In genomic region chr20:31894980-31895675, GRCh38 we compare ENCODE assay signal across 9 cellular contexts. TPM values are rescaled to one million over a fixed set of nuclear protein-coding genes. Genes with fewer than 3 reads are reported as not detected.
DNase-seq lines count a peak whose midpoint lies in the region; ATAC-seq lines count a peak whose summit lies in the region.
"Had no signal": no experiment of that assay in that cellular context is flagged by ENCODE, and none has a peak within 500 bp of the region (broad histone marks: within the 10 kb centered on the region; RNA-seq: fewer than 3 reads in every experiment).

No MANE protein-coding gene starts in this region.

- peak; percentile 91 for ATAC-seq in HG02571 (IDR thresholded peaks at IDR 0.05; ENCODE audit: unreplicated experiment)

- H3K4me3 Mint-ChIP-seq in activated CD4-positive, alpha-beta T cell treated with anti-CD3 and anti-CD28 coated beads, Interleukin-2, amount 10 ng/mL, durations not matched to agents 24 days and 14 days: no peak overlapping the region
- H3K4me3 Mint-ChIP-seq in dendritic cell treated with granulocyte-macrophage colony-stimulating factor and Interleukin-4, amounts not matched to agents 40 ng/mL and 50 ng/mL, for 4 days: no peak overlapping the region
- H3K4me3 Mint-ChIP-seq: activated naive CD4-positive, alpha-beta T cell treated with anti-CD3 and anti-CD28 coated beads, Interleukin-2, amount 50 U/mL, for 24 hours had no signal

- no peaks in the 10 kb centered on the region for H3K4me1 Mint-ChIP-seq in activated CD4-positive, alpha-beta T cell treated with anti-CD3 and anti-CD28 coated beads, Interleukin-2, amount 10 ng/mL, durations not matched to agents 24 days and 14 days
- peaks cover 4% of the 10 kb centered on the region for H3K4me1 Mint-ChIP-seq in dendritic cell treated with granulocyte-macrophage colony-stimulating factor and Interleukin-4, amounts not matched to agents 40 ng/mL and 50 ng/mL, for 4 days (ENCODE audit: low read depth)
- H3K4me1 Mint-ChIP-seq: activated naive CD4-positive, alpha-beta T cell treated with anti-CD3 and anti-CD28 coated beads, Interleukin-2, amount 50 U/mL, for 24 hours had no signal

- H3K27ac Mint-ChIP-seq in activated CD4-positive, alpha-beta T cell treated with anti-CD3 and anti-CD28 coated beads, Interleukin-2, amount 10 ng/mL, durations not matched to agents 24 days and 14 days: no peak overlapping the region
- peak overlapping the region; percentile 85 for H3K27ac Mint-ChIP-seq in dendritic cell treated with granulocyte-macrophage colony-stimulating factor and Interleukin-4, amounts not matched to agents 40 ng/mL and 50 ng/mL, for 4 days
- H3K27ac Mint-ChIP-seq: activated naive CD4-positive, alpha-beta T cell treated with anti-CD3 and anti-CD28 coated beads, Interleukin-2, amount 50 U/mL, for 24 hours had no signal

- no peaks in the 10 kb centered on the region for H3K36me3 Mint-ChIP-seq in activated CD4-positive, alpha-beta T cell treated with anti-CD3 and anti-CD28 coated beads, Interleukin-2, amount 10 ng/mL, durations not matched to agents 24 days and 14 days (ENCODE audit: low read depth)
- no peaks in the 10 kb centered on the region for H3K36me3 Mint-ChIP-seq in dendritic cell treated with granulocyte-macrophage colony-stimulating factor and Interleukin-4, amounts not matched to agents 40 ng/mL and 50 ng/mL, for 4 days (ENCODE audit: low read depth)

- H3K9me3 Mint-ChIP-seq in activated CD4-positive, alpha-beta T cell treated with anti-CD3 and anti-CD28 coated beads, Interleukin-2, amount 10 ng/mL, durations not matched to agents 24 days and 14 days: no peaks in the 10 kb centered on the region
- no peaks in the 10 kb centered on the region for H3K9me3 Mint-ChIP-seq in dendritic cell treated with granulocyte-macrophage colony-stimulating factor and Interleukin-4, amounts not matched to agents 40 ng/mL and 50 ng/mL, for 4 days
- H3K9me3 Mint-ChIP-seq: activated naive CD4-positive, alpha-beta T cell treated with anti-CD3 and anti-CD28 coated beads, Interleukin-2, amount 50 U/mL, for 24 hours had no signal

- H3K27me3 Mint-ChIP-seq in activated CD4-positive, alpha-beta T cell treated with anti-CD3 and anti-CD28 coated beads, Interleukin-2, amount 10 ng/mL, durations not matched to agents 24 days and 14 days: peaks cover 7% of the 10 kb centered on the region
- H3K27me3 Mint-ChIP-seq in dendritic cell treated with granulocyte-macrophage colony-stimulating factor and Interleukin-4, amounts not matched to agents 40 ng/mL and 50 ng/mL, for 4 days: peaks cover 4% of the 10 kb centered on the region

- intact Hi-C loops in activated CD4-positive, alpha-beta T cell treated with anti-CD3 and anti-CD28 coated beads, Interleukin-2, amount 10 ng/mL, durations not matched to agents 24 days and 14 days (cut with micrococcal nuclease): no loop called here
- intact Hi-C loops in dendritic cell treated with granulocyte-macrophage colony-stimulating factor and Interleukin-4, amounts not matched to agents 40 ng/mL and 50 ng/mL, for 4 days (cut with micrococcal nuclease): loop anchor here (1.0 kb wide), 1 partner anchor 15 kb away; no protein-coding TSS in a partner anchor

- peak; percentile 65 for DNase-seq in activated CD4-positive, alpha-beta T cell treated with anti-CD3 and anti-CD28 coated beads, Interleukin-2, amount 10 ng/mL, durations not matched to agents 24 days and 14 days
- no peak for DNase-seq in activated CD4-positive, alpha-beta T cell treated with anti-CD3 and anti-CD28 coated beads for 48 hours
- peak; percentile 74 to 83 for DNase-seq in NCI-H526 (lab: John Stamatoyannopoulos, UW)
- peak; percentile 54 for DNase-seq in midbrain (lab: John Stamatoyannopoulos, UW)
- no peak for DNase-seq in stimulated activated CD4-positive, alpha-beta T cell treated with anti-CD3 and anti-CD28 coated beads, Interleukin-4, amount 100 ng/mL, for 4 hours
- DNase-seq in COLO668 (lab: John Stamatoyannopoulos, UW; ENCODE audit: unreplicated experiment): no peak

RNA-seq across cellular contexts. Expression of gene TTLL9, which starts 24.7 kb away (rescaled TPM):
- not detected in 2 replicates for total RNA-seq in activated CD4-positive, alpha-beta T cell treated with anti-CD3 and anti-CD28 coated beads, Interleukin-2, amount 10 ng/mL, durations not matched to agents 24 days and 14 days

RNA-seq across cellular contexts. Expression of gene DUSP15, which starts 24.8 kb away (rescaled TPM):
- not detected in 2 replicates for total RNA-seq in activated CD4-positive, alpha-beta T cell treated with anti-CD3 and anti-CD28 coated beads, Interleukin-2, amount 10 ng/mL, durations not matched to agents 24 days and 14 days

RNA-seq across cellular contexts. Expression of gene FOXS1, which starts 49.7 kb away (rescaled TPM):
- total RNA-seq in activated CD4-positive, alpha-beta T cell treated with anti-CD3 and anti-CD28 coated beads, Interleukin-2, amount 10 ng/mL, durations not matched to agents 24 days and 14 days: not detected in 2 replicates

RNA-seq across cellular contexts. Expression of gene PDRG1, which starts 56.7 kb away (rescaled TPM):
- 18.2 and 19.3 TPM in 2 replicates for total RNA-seq in activated CD4-positive, alpha-beta T cell treated with anti-CD3 and anti-CD28 coated beads, Interleukin-2, amount 10 ng/mL, durations not matched to agents 24 days and 14 days

Comparison
In these comparisons a context has a peak if more than half of its experiments do, and no peak if none do; other contexts are left out.
1. DNase-seq: peak in activated CD4-positive, alpha-beta T cell treated with anti-CD3 and anti-CD28 coated beads, Interleukin-2, amount 10 ng/mL, durations not matched to agents 24 days and 14 days (single experiment), NCI-H526 (2 of 2) and midbrain (single experiment); none in activated CD4-positive, alpha-beta T cell treated with anti-CD3 and anti-CD28 coated beads for 48 hours (single experiment), stimulated activated CD4-positive, alpha-beta T cell treated with anti-CD3 and anti-CD28 coated beads, Interleukin-4, amount 100 ng/mL, for 4 hours (0 of 2) and COLO668 (single experiment).